ENCODE assay signal across 8 cellular contexts in genomic region chr16:11621920-11622651, GRCh38. TPM values are rescaled to one million over a fixed set of nuclear protein-coding genes. Genes with fewer than 3 reads are reported as not detected.
DNase-seq lines count a peak whose midpoint lies in the region; ATAC-seq and TF ChIP-seq lines count a peak whose summit lies in the region.

No MANE protein-coding gene starts in this region.

- no peak for TF ChIP-seq CTCF in heart left ventricle (IDR thresholded peaks at IDR 0.05)

- peak overlapping the region in 7 of 12 donors; percentile 13 to 85 (median 58) for H3K27ac ChIP-seq in heart left ventricle
- no peak overlapping the region for H3K27ac ChIP-seq in substantia nigra (ENCODE audit: low read depth, low read length, poor library complexity, severe bottlenecking)

- ATAC-seq in heart left ventricle, result peak in 3 of 4 donors; percentile 51 to 60 (median 59)

- H3K27ac Mint-ChIP-seq in stimulated activated naive CD8-positive, alpha-beta T cell treated with anti-CD3 and anti-CD28 coated beads, Interleukin-15, Interleukin-2, amounts not matched to agents 100 ng/mL and 50 ng/mL, for 24 hours, result peak overlapping the region; percentile 77

- peaks cover 6% of the 10 kb centered on the region for H3K9me3 Mint-ChIP-seq in stimulated activated naive CD8-positive, alpha-beta T cell treated with anti-CD3 and anti-CD28 coated beads, Interleukin-15, Interleukin-2, amounts not matched to agents 100 ng/mL and 50 ng/mL, for 24 hours

- peak overlapping the region in 9 of 12 donors; percentile 0 to 42 (median 18) for H3K4me3 ChIP-seq in heart left ventricle

- DNase-seq in NCI-H1092 treated with DMSO at 0.1 percent for 48 hours (lab: John Stamatoyannopoulos, UW), result peak; percentile 13
- DNase-seq in NCI-H1092 (lab: John Stamatoyannopoulos, UW), result no peak
- peak; percentile 59 for DNase-seq in activated CD8-positive, alpha-beta memory T cell treated with anti-CD3 and anti-CD28 coated beads, Interleukin-2, amount 50 U/mL, for 4 hours
- peak in 1 of 5 donors; percentile 48 for DNase-seq in heart left ventricle
- DNase-seq in NCI-H226, result no peak
- no peak for DNase-seq in substantia nigra (lab: John Stamatoyannopoulos, UW)
- DNase-seq in GOT3 (lab: John Stamatoyannopoulos, UW), result no peak

- no peaks in the 10 kb centered on the region for H3K27me3 Mint-ChIP-seq in stimulated activated naive CD8-positive, alpha-beta T cell treated with anti-CD3 and anti-CD28 coated beads, Interleukin-15, Interleukin-2, amounts not matched to agents 100 ng/mL and 50 ng/mL, for 24 hours

- H3K4me1 Mint-ChIP-seq in stimulated activated naive CD8-positive, alpha-beta T cell treated with anti-CD3 and anti-CD28 coated beads, Interleukin-15, Interleukin-2, amounts not matched to agents 100 ng/mL and 50 ng/mL, for 24 hours (ENCODE audit: low read depth), result peaks cover 64% of the 10 kb centered on the region

- H3K36me3 Mint-ChIP-seq in stimulated activated naive CD8-positive, alpha-beta T cell treated with anti-CD3 and anti-CD28 coated beads, Interleukin-15, Interleukin-2, amounts not matched to agents 100 ng/mL and 50 ng/mL, for 24 hours (ENCODE audit: low read depth), result peaks cover 4% of the 10 kb centered on the region

- peaks cover 0 to 76% (median 1%) of the 10 kb centered on the region in 12 donors for H3K4me1 ChIP-seq in heart left ventricle

- intact Hi-C loops in heart left ventricle (cut with DNase I), result loop anchor here in 1 of 10 donors (10.0 kb wide), 1 partner anchor 87 kb away; no protein-coding TSS in a partner anchor

- peaks cover 0 to 6% (median 0%) of the 10 kb centered on the region in 12 donors for H3K9me3 ChIP-seq in heart left ventricle

- TF ChIP-seq POLR2A in heart left ventricle (IDR thresholded peaks at IDR 0.05), result no peak

- H3K27me3 ChIP-seq in heart left ventricle, result no peaks in the 10 kb centered on the region

- H3K36me3 ChIP-seq in heart left ventricle, result no peaks in the 10 kb centered on the region

- WGBS in heart left ventricle, 4 donors, result 35 to 49% (median 41%) methylated on average over 19 of the region's 19 CpGs

- peak overlapping the region; percentile 75 for H3K4me3 Mint-ChIP-seq in stimulated activated naive CD8-positive, alpha-beta T cell treated with anti-CD3 and anti-CD28 coated beads, Interleukin-15, Interleukin-2, amounts not matched to agents 100 ng/mL and 50 ng/mL, for 24 hours

RNA-seq across cellular contexts. Expression of gene LITAF, which starts 35.4 kb away (rescaled TPM):
- total RNA-seq in heart left ventricle, result 100 to 1,000 TPM in 1 of 9 donors, 10 to 100 TPM in 8; 34.1 to 133 (median 54.0) TPM
- polyA plus RNA-seq in heart left ventricle, result 10 to 100 TPM; 12.2 to 32.5 TPM

RNA-seq across cellular contexts. Expression of gene SNN, which starts 46.2 kb away (rescaled TPM):
- total RNA-seq in heart left ventricle, result 10 to 100 TPM; 17.0 to 60.0 (median 36.4) TPM
- 10 to 100 TPM; 12.5 to 38.4 TPM for polyA plus RNA-seq in heart left ventricle

Comparison
In these comparisons a context has a peak if more than half of its experiments do, and no peak if none do; other contexts are left out.
1. DNase-seq: peak in NCI-H1092 treated with DMSO at 0.1 percent for 48 hours (single experiment) and activated CD8-positive, alpha-beta memory T cell treated with anti-CD3 and anti-CD28 coated beads, Interleukin-2, amount 50 U/mL, for 4 hours (single experiment); none in NCI-H1092 (single experiment), NCI-H226 (single experiment), substantia nigra (0 of 49) and GOT3 (single experiment).